In the genomic region with DNA sequence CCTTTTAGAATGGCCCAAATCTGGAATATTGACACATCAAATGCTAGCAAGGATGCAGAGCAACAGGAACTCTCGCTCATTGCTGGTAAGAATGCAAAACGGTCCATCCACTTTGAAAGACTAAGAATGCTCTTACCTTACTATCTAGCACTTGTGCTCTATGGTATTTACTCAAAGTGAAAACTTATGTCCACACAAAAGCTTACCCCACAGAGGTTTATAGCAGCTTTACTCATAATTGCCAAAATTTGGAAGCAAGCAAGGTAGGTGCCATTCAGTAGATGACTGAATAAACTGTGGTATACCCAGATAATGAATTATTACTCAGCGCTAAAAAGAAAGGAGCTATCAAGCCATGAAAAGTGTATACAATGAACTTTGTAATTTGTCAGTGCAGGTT, we compare ENCODE assay signal across 7 cellular contexts.
"Had no signal": no experiment of that assay in that cellular context is flagged by ENCODE, and none has a peak within 500 bp of the region (broad histone marks: within the 10 kb centered on the region; RNA-seq: fewer than 3 reads in every experiment).

No MANE protein-coding gene starts in this region.

- FAIRE-seq: G401.6, GM12878, GM12891, GM12892, GM18507 had no signal

- ATAC-seq: GM12878 had no signal

- DNase-seq: GDM1, GF-D8 had no signal
